In genomic region chr14:56528927-56529326, GRCh38 we compare ENCODE assay signal across 2 cellular contexts.
TF ChIP-seq lines count a peak whose summit lies in the region.

No MANE protein-coding gene starts in this region.

TF ChIP-seq in GM23338, 12 proteins besides CTCF, POLR2A, EP300 and RAD21 (continued from another document):
- TF ChIP-seq, protein P1, sequence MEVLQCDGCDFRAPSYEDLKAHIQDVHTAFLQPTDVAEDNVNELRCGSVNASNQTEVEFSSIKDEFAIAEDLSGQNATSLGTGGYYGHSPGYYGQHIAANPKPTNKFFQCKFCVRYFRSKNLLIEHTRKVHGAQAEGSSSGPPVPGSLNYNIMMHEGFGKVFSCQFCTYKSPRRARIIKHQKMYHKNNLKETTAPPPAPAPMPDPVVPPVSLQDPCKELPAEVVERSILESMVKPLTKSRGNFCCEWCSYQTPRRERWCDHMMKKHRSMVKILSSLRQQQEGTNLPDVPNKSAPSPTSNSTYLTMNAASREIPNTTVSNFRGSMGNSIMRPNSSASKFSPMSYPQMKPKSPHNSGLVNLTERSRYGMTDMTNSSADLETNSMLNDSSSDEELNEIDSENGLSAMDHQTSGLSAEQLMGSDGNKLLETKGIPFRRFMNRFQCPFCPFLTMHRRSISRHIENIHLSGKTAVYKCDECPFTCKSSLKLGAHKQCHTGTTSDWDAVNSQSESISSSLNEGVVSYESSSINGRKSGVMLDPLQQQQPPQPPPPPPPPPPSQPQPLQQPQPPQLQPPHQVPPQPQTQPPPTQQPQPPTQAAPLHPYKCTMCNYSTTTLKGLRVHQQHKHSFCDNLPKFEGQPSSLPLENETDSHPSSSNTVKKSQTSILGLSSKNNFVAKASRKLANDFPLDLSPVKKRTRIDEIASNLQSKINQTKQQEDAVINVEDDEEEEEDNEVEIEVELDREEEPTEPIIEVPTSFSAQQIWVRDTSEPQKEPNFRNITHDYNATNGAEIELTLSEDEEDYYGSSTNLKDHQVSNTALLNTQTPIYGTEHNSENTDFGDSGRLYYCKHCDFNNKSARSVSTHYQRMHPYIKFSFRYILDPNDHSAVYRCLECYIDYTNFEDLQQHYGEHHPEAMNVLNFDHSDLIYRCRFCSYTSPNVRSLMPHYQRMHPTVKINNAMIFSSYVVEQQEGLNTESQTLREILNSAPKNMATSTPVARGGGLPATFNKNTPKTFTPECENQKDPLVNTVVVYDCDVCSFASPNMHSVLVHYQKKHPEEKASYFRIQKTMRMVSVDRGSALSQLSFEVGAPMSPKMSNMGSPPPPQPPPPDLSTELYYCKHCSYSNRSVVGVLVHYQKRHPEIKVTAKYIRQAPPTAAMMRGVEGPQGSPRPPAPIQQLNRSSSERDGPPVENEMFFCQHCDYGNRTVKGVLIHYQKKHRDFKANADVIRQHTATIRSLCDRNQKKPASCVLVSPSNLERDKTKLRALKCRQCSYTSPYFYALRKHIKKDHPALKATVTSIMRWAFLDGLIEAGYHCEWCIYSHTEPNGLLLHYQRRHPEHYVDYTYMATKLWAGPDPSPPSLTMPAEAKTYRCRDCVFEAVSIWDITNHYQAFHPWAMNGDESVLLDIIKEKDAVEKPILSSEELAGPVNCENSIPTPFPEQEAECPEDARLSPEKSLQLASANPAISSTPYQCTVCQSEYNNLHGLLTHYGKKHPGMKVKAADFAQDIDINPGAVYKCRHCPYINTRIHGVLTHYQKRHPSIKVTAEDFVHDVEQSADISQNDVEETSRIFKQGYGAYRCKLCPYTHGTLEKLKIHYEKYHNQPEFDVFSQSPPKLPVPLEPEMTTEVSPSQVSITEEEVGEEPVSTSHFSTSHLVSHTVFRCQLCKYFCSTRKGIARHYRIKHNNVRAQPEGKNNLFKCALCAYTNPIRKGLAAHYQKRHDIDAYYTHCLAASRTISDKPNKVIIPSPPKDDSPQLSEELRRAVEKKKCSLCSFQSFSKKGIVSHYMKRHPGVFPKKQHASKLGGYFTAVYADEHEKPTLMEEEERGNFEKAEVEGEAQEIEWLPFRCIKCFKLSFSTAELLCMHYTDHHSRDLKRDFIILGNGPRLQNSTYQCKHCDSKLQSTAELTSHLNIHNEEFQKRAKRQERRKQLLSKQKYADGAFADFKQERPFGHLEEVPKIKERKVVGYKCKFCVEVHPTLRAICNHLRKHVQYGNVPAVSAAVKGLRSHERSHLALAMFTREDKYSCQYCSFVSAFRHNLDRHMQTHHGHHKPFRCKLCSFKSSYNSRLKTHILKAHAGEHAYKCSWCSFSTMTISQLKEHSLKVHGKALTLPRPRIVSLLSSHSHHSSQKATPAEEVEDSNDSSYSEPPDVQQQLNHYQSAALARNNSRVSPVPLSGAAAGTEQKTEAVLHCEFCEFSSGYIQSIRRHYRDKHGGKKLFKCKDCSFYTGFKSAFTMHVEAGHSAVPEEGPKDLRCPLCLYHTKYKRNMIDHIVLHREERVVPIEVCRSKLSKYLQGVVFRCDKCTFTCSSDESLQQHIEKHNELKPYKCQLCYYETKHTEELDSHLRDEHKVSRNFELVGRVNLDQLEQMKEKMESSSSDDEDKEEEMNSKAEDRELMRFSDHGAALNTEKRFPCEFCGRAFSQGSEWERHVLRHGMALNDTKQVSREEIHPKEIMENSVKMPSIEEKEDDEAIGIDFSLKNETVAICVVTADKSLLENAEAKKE (CRISPR knock-in tag; IDR thresholded peaks at IDR 0.05), result no peak
- TF ChIP-seq NANOG (IDR thresholded peaks at IDR 0.05; ENCODE audit: borderline replicate concordance) (no peak), POLR2AphosphoS5 (IDR thresholded peaks at IDR 0.05; ENCODE audit: low read depth) (no peak), JUNB (IDR thresholded peaks at IDR 0.05; ENCODE audit: unreplicated experiment) (no peak), CREB1 (CRISPR knock-in tag; IDR thresholded peaks at IDR 0.05; ENCODE audit: low read depth) (no peak), STAT1 (IDR thresholded peaks at IDR 0.05; ENCODE audit: unreplicated experiment) (no peak), EZH2phosphoT487 (IDR thresholded peaks at IDR 0.05; ENCODE audit: unreplicated experiment) (no peak), ZNF114 (CRISPR knock-in tag; IDR thresholded peaks at IDR 0.05) (no peak), EZH2 (IDR thresholded peaks at IDR 0.05; ENCODE audit: low read depth, unreplicated experiment) (no peak), REST (IDR thresholded peaks at IDR 0.05; ENCODE audit: unreplicated experiment) (no peak)
- TF ChIP-seq, protein P2, sequence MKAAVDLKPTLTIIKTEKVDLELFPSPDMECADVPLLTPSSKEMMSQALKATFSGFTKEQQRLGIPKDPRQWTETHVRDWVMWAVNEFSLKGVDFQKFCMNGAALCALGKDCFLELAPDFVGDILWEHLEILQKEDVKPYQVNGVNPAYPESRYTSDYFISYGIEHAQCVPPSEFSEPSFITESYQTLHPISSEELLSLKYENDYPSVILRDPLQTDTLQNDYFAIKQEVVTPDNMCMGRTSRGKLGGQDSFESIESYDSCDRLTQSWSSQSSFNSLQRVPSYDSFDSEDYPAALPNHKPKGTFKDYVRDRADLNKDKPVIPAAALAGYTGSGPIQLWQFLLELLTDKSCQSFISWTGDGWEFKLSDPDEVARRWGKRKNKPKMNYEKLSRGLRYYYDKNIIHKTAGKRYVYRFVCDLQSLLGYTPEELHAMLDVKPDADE (IDR thresholded peaks at IDR 0.05), result no peak

TF ChIP-seq in WTC11, 78 proteins besides CTCF, POLR2A, EP300 and RAD21 (continued from another document):
- TF ChIP-seq, protein P3, sequence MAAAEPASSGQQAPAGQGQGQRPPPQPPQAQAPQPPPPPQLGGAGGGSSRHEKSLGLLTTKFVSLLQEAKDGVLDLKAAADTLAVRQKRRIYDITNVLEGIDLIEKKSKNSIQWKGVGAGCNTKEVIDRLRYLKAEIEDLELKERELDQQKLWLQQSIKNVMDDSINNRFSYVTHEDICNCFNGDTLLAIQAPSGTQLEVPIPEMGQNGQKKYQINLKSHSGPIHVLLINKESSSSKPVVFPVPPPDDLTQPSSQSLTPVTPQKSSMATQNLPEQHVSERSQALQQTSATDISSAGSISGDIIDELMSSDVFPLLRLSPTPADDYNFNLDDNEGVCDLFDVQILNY (CRISPR knock-in tag; IDR thresholded peaks at IDR 0.05), result no peak
- no peak for TF ChIP-seq SP1 (CRISPR knock-in tag; conservative IDR thresholded peaks at IDR 0.05)
- TF ChIP-seq NFYB (CRISPR knock-in tag; conservative IDR thresholded peaks at IDR 0.05; ENCODE audit: low read depth), result no peak
- no peak for TF ChIP-seq GABPB1 (CRISPR knock-in tag; IDR thresholded peaks at IDR 0.05)
- no peak for TF ChIP-seq KAT7 (CRISPR knock-in tag; IDR thresholded peaks at IDR 0.05; ENCODE audit: borderline replicate concordance)
- no peak for TF ChIP-seq ATF3 (CRISPR knock-in tag; conservative IDR thresholded peaks at IDR 0.05)
- no peak for TF ChIP-seq ESRRA (CRISPR knock-in tag; IDR thresholded peaks at IDR 0.05; ENCODE audit: borderline replicate concordance)
- TF ChIP-seq ZNF138 (CRISPR knock-in tag; conservative IDR thresholded peaks at IDR 0.05), result no peak
- no peak for TF ChIP-seq GRHL2 (CRISPR knock-in tag; IDR thresholded peaks at IDR 0.05; ENCODE audit: insufficient replicate concordance, severe bottlenecking)
- TF ChIP-seq ATF6 (CRISPR knock-in tag; IDR thresholded peaks at IDR 0.05), result no peak
- no peak for TF ChIP-seq PRRX2 (CRISPR knock-in tag; IDR thresholded peaks at IDR 0.05)
- TF ChIP-seq, protein P4, sequence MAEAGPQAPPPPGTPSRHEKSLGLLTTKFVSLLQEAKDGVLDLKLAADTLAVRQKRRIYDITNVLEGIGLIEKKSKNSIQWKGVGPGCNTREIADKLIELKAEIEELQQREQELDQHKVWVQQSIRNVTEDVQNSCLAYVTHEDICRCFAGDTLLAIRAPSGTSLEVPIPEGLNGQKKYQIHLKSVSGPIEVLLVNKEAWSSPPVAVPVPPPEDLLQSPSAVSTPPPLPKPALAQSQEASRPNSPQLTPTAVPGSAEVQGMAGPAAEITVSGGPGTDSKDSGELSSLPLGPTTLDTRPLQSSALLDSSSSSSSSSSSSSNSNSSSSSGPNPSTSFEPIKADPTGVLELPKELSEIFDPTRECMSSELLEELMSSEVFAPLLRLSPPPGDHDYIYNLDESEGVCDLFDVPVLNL (CRISPR knock-in tag; IDR thresholded peaks at IDR 0.05; ENCODE audit: borderline replicate concordance, low read depth), result no peak
- no peak for TF ChIP-seq MYBL2 (CRISPR knock-in tag; IDR thresholded peaks at IDR 0.05)
- no peak for TF ChIP-seq MAX (CRISPR knock-in tag; IDR thresholded peaks at IDR 0.05)
- no peak for TF ChIP-seq RORB (CRISPR knock-in tag; IDR thresholded peaks at IDR 0.05)
- TF ChIP-seq CBFB (CRISPR knock-in tag; IDR thresholded peaks at IDR 0.05; ENCODE audit: low read depth), result no peak
- no peak for TF ChIP-seq ATF1 (CRISPR knock-in tag; IDR thresholded peaks at IDR 0.05)
- no peak for TF ChIP-seq AFF4 (CRISPR knock-in tag; IDR thresholded peaks at IDR 0.05; ENCODE audit: borderline replicate concordance)
